ENCODE assay signal across 32 cellular contexts in the genomic region with DNA sequence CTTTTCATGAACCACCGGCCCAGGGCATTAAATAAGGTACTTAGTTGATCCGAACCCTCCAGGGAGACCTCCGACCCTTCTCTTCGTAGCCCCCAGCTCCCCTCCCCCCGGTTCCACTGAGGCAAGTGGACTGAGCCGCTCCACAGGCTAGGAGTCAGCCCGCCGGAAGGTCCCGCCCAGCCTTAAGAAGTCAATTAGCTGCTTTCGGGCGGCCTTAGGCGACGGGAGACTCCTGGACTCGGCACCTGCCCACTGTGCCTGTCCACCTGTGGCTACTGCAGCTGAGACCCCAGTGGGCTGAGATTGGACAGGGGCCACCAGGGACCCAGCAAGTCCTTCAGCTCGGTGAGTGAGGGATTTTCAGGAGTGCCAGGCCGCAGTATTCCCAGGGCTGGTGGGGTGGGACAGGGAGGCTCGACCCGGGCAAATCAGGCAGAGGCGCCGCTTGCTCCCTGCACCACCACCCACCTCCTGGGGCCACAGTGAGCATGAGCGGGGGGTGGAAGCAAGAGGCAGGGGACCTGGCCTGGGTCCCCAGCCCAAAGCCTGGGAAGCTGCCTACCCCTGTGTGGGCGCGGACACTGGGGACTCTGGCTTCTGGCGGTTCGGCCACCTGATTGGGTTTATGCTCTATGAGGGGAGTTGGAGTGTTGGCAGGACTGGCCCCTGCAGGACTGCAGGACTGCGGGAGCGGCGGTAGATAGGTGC. TPM values are rescaled to one million over a fixed set of nuclear protein-coding genes. Genes with fewer than 3 reads are reported as not detected.
"Had no signal": no experiment of that assay in that cellular context is flagged by ENCODE, and none has a peak within 500 bp of the region (broad histone marks: within the 10 kb centered on the region; RNA-seq: fewer than 3 reads in every experiment).

No MANE protein-coding gene starts in this region.

- H3K36me3 ChIP-seq: ascending aorta, cardiac muscle cell had no signal

- H3K9me3 ChIP-seq: ascending aorta had no signal

- H3K27ac ChIP-seq: ascending aorta, cardiac muscle cell, VCaP had no signal

- H3K4me3 ChIP-seq: ascending aorta, cardiac muscle cell had no signal

- FAIRE-seq: bronchial epithelial cell, TTC549 had no signal

- H3K4me1 ChIP-seq: ascending aorta had no signal

- DNase-seq: activated B cell treated with CpG ODN at 0.5 μM for 24 hours; activated CD4-positive, alpha-beta memory T cell treated with anti-CD3 and anti-CD28 coated beads for 36 hours; activated CD4-positive, alpha-beta T cell treated with anti-CD3 and anti-CD28 coated beads for 4 hours; activated CD4-positive, alpha-beta T cell treated with anti-CD3 and anti-CD28 coated beads, Interleukin-2, amount 10 ng/mL, durations not matched to agents 24 days and 14 days; activated CD4-positive, alpha-beta T cell treated with anti-CD3 and anti-CD28 coated beads, Interleukin-2, amount 50 U/mL, for 1 hour; activated CD4-positive, alpha-beta T cell treated with anti-CD3 and anti-CD28 coated beads, Interleukin-2, amount 50 U/mL, for 4 hours; activated CD4-positive, CD25-positive, alpha-beta regulatory T cell treated with anti-CD3 and anti-CD28 coated beads, Interleukin-2, amount 50 U/mL, for 72 hours; activated CD8-positive, alpha-beta memory T cell treated with anti-CD3 and anti-CD28 coated beads, Interleukin-2, amount 50 U/mL, for 48 hours; activated CD8-positive, alpha-beta T cell treated with anti-CD3 and anti-CD28 coated beads for 36 hours; activated effector memory CD4-positive, alpha-beta T cell treated with Interleukin-2 at 50 U/mL for 16 hours; activated gamma-delta T cell; activated naive CD4-positive, alpha-beta T cell treated with anti-CD3 and anti-CD28 coated beads, Interleukin-2, amount 10 ng/mL, durations not matched to agents 7 days and 5 days; activated naive CD4-positive, alpha-beta T cell treated with Interleukin-2 at 50 U/mL for 16 hours; activated naive CD8-positive, alpha-beta T cell treated with anti-CD3 and anti-CD28 coated beads, Interleukin-2, amount 10 ng/mL, durations not matched to agents 7 days and 5 days; activated naive CD8-positive, alpha-beta T cell treated with anti-CD3 and anti-CD28 coated beads, Interleukin-2, amount 50 U/mL, for 24 hours; activated T-cell treated with anti-CD3 and anti-CD28 coated beads, Interleukin-2, amount 50 U/mL, for 24 hours; activated T-cell treated with anti-CD3 and anti-CD28 coated beads, Interleukin-2, amount 50 U/mL, for 48 hours; amygdala; anterior cingulate cortex; caudate nucleus; cerebellar nuclear complex; T-helper 1 cell; T-helper 2 cell; T-helper 9 cell had no signal

- H3K27me3 ChIP-seq: ascending aorta, cardiac muscle cell had no signal

RNA-seq across cellular contexts. Expression of gene SPATA31E1, which starts 39.6 kb away (rescaled TPM):
- total RNA-seq: activated B cell treated with CpG ODN at 0.5 μM for 24 hours; activated CD4-positive, alpha-beta memory T cell treated with anti-CD3 and anti-CD28 coated beads for 36 hours; activated CD4-positive, alpha-beta T cell treated with anti-CD3 and anti-CD28 coated beads, Interleukin-2, amount 10 ng/mL, durations not matched to agents 24 days and 14 days; activated CD8-positive, alpha-beta memory T cell treated with anti-CD3 and anti-CD28 coated beads for 36 hours; activated CD8-positive, alpha-beta T cell treated with anti-CD3 and anti-CD28 coated beads for 36 hours; activated naive CD8-positive, alpha-beta T cell treated with anti-CD3 and anti-CD28 coated beads, Interleukin-2, amount 10 ng/mL, durations not matched to agents 7 days and 5 days; activated T-helper 2 cell treated with anti-CD3 and anti-CD28 coated beads, Interferon-gamma antibody, Interleukin-2, Interleukin-4, amounts not matched to agents 10 μg/mL and 5 μg/mL and 100 μg/mL, durations not matched to agents 14 hours and 24 hours and 36 hours; ascending aorta; bronchial epithelial cell; cardiac muscle cell had no signal
- polyA plus RNA-seq: adipose tissue, cardiac muscle cell had no signal
